In the genomic region with DNA sequence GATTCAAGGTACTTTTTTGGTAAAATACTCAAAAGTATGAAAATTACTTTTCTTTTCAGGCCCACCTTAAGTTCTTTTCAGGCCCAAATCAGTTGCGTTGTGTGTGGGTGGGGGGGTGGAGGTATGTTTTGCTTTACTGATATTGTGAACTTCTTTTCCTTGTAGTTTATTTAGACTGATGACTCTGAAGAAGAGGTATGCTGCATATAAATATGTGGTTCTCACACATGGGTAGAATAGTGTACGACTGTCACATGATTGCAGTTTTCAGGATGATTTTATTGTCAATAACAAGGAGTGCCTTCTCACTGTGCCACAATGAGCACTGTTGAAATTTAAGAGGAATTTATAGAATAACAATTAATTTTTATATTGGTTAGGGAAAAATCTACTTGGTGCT, we compare ENCODE assay signal across 23 cellular contexts.
"Had no signal": no experiment of that assay in that cellular context is flagged by ENCODE, and none has a peak within 500 bp of the region (broad histone marks: within the 10 kb centered on the region; RNA-seq: fewer than 3 reads in every experiment).

No MANE protein-coding gene starts in this region.

- H3K4me1 ChIP-seq: gastrocnemius medialis had no signal

- H3K27ac ChIP-seq: brain microvascular endothelial cell, gastrocnemius medialis, transverse colon, WERI-Rb-1 had no signal

- ATAC-seq: activated naive CD4-positive, alpha-beta T cell treated with anti-CD3 and anti-CD28 coated beads, Interleukin-2, amount 50 U/mL, for 72 hours; activated T-helper 17 cell treated with anti-CD3 and anti-CD28 coated beads, Interleukin-2, amount 50 U/mL, for 72 hours; gastrocnemius medialis; left cardiac atrium; natural killer cell treated with Interleukin-12 subunit alpha and Interleukin-12 subunit beta and Interleukin-15 and Interleukin-18, amount 100 ng/mL, for 72 hours; right cardiac atrium had no signal

- H3K27ac Mint-ChIP-seq: activated naive CD4-positive, alpha-beta T cell treated with anti-CD3 and anti-CD28 coated beads, Interleukin-2, amount 50 U/mL, for 72 hours; activated T-cell treated with anti-CD3 and anti-CD28 coated beads, Interleukin-2, amount 50 U/mL, for 24 hours; activated T-helper 17 cell treated with anti-CD3 and anti-CD28 coated beads, Interleukin-2, amount 50 U/mL, for 72 hours; natural killer cell treated with Interleukin-12 subunit alpha and Interleukin-12 subunit beta and Interleukin-15 and Interleukin-18, amount 100 ng/mL, for 72 hours; progenitor cell of endocrine pancreas had no signal

- H3K27me3 Mint-ChIP-seq: activated T-cell treated with anti-CD3 and anti-CD28 coated beads, Interleukin-2, amount 50 U/mL, for 24 hours; activated T-helper 17 cell treated with anti-CD3 and anti-CD28 coated beads, Interleukin-2, amount 50 U/mL, for 72 hours; progenitor cell of endocrine pancreas had no signal

- FAIRE-seq: TTC549, urothelium cell line had no signal

- H3K4me3 Mint-ChIP-seq: activated T-cell treated with anti-CD3 and anti-CD28 coated beads, Interleukin-2, amount 50 U/mL, for 24 hours; activated T-helper 17 cell treated with anti-CD3 and anti-CD28 coated beads, Interleukin-2, amount 50 U/mL, for 72 hours; natural killer cell treated with Interleukin-12 subunit alpha and Interleukin-12 subunit beta and Interleukin-15 and Interleukin-18, amount 100 ng/mL, for 72 hours had no signal

- H3K4me3 ChIP-seq: gastrocnemius medialis, transverse colon had no signal

- DNase-seq: activated CD4-positive, alpha-beta T cell treated with anti-CD3 and anti-CD28 coated beads, Interleukin-2, amount 50 U/mL, for 1 hour; activated CD4-positive, CD25-positive, alpha-beta regulatory T cell treated with anti-CD3 and anti-CD28 coated beads, Interleukin-2, amount 50 U/mL, for 72 hours; activated CD8-positive, alpha-beta memory T cell treated with anti-CD3 and anti-CD28 coated beads, Interleukin-2, amount 50 U/mL, for 4 hours; activated T-cell treated with anti-CD3 and anti-CD28 coated beads, Interleukin-2, amount 50 U/mL, for 24 hours; aorta; brain microvascular endothelial cell; caudate nucleus; dermis blood vessel endothelial cell; effector CD8-positive, alpha-beta T cell; gastrocnemius medialis; head of caudate nucleus; islet precursor cell; left cardiac atrium; right cardiac atrium; stimulated activated CD4-positive, alpha-beta T cell treated with anti-CD3 and anti-CD28 coated beads, Interleukin-1b, Interleukin-23, amount 100 ng/mL, for 48 hours; transverse colon; WERI-Rb-1 had no signal

- H3K36me3 ChIP-seq: brain microvascular endothelial cell, gastrocnemius medialis, transverse colon, WERI-Rb-1 had no signal

- H3K9me3 ChIP-seq: gastrocnemius medialis had no signal

- H3K27me3 ChIP-seq: brain microvascular endothelial cell, gastrocnemius medialis, transverse colon had no signal
